Comparison of ENCODE assay signal across 8 cellular contexts in genomic region chr6:136922680-136922996, GRCh38. TPM values are rescaled to one million over a fixed set of nuclear protein-coding genes. Genes with fewer than 3 reads are reported as not detected.
DNase-seq lines count a peak whose midpoint lies in the region; ATAC-seq and TF ChIP-seq lines count a peak whose summit lies in the region.

No MANE protein-coding gene starts in this region.

- no peak overlapping the region for H2BK15ac ChIP-seq in mesendoderm (replicated peaks; ENCODE audit: low read depth)

- ATAC-seq in body of pancreas (peak; percentile 15), GM19324 (IDR thresholded peaks at IDR 0.05; ENCODE audit: low FRiP score, unreplicated experiment) (no peak)

- no peak for TF ChIP-seq POLR2A in body of pancreas (IDR thresholded peaks at IDR 0.05)

- no peak overlapping the region for H3K18ac ChIP-seq in mesendoderm (ENCODE audit: low read length)

- H3K4me2 ChIP-seq in mesendoderm (ENCODE audit: low read length): peak overlapping the region; percentile 89

- WGBS in body of pancreas, 2 donors: 2% methylated on average over 25 of the region's 29 CpGs; no CpG with 5 or more reads in 1 of the 2 donors
- WGBS in mesendoderm (ENCODE audit: extremely low coverage, insufficient coverage, low lambda C conversion rate): no CpG with 5 or more reads among the region's 29 CpGs

- no peak overlapping the region for H3K4me3 ChIP-seq in body of pancreas
- no peak overlapping the region for H3K4me3 ChIP-seq in mesendoderm (ENCODE audit: low read length)

- TF ChIP-seq CTCF in body of pancreas (IDR thresholded peaks at IDR 0.05): no peak

- H3K4ac ChIP-seq in mesendoderm (ENCODE audit: low read depth, low read length): no peak overlapping the region

- H4K5ac ChIP-seq in mesendoderm (ENCODE audit: low read length): no peak overlapping the region

- DNase-seq in stimulated activated naive CD4-positive, alpha-beta T cell treated with Interleukin-2 at 50 U/mL for 16 hours (lab: John Stamatoyannopoulos, UW): peak; percentile 6
- no peak for DNase-seq in stimulated activated naive CD4-positive, alpha-beta T cell (lab: John Stamatoyannopoulos, UW)
- DNase-seq in body of pancreas (peak in 2 of 4 donors; percentile 7 to 23), mesendoderm (no peak), NCI-H1694 treated with DMSO at 0.1 percent for 48 hours (lab: John Stamatoyannopoulos, UW) (no peak), NCI-H1105 treated with DMSO at 0.1 percent for 48 hours (lab: John Stamatoyannopoulos, UW) (no peak), NCI-H226 (no peak)

- H3K27me3 ChIP-seq in body of pancreas (peaks cover 0 to 12% of the 10 kb centered on the region in 2 donors), mesendoderm (ENCODE audit: insufficient read depth, low read length, poor library complexity) (peaks cover 12% of the 10 kb centered on the region)

- H3K23ac ChIP-seq in mesendoderm (ENCODE audit: low read length): no peak overlapping the region

- H2BK5ac ChIP-seq in mesendoderm (ENCODE audit: low read length): no peak overlapping the region

- H3K79me1 ChIP-seq in mesendoderm (ENCODE audit: low read length): no peaks in the 10 kb centered on the region

- no peaks in the 10 kb centered on the region for H3K36me3 ChIP-seq in body of pancreas (replicated peaks in 1 of 2; ENCODE audit: insufficient read depth in 1 of 2, low read depth in 2 of 2)
- no peaks in the 10 kb centered on the region for H3K36me3 ChIP-seq in mesendoderm (ENCODE audit: control insufficient read depth, insufficient read depth, low read length)

- H3K4me1 ChIP-seq in body of pancreas: peaks cover 36% of the 10 kb centered on the region
- H3K4me1 ChIP-seq in mesendoderm (ENCODE audit: control insufficient read depth, low read depth, low read length): no peaks in the 10 kb centered on the region

- no peak overlapping the region for H2AK5ac ChIP-seq in mesendoderm (ENCODE audit: low read length)

- peak overlapping the region; percentile 85 for H3K56ac ChIP-seq in mesendoderm (ENCODE audit: low read length)

- no peak overlapping the region for H4K8ac ChIP-seq in mesendoderm (ENCODE audit: low read depth, low read length)

- peak overlapping the region; percentile 15 for H3K9ac ChIP-seq in mesendoderm (ENCODE audit: low read length)

- no peaks in the 10 kb centered on the region for H3K9me3 ChIP-seq in body of pancreas

- intact Hi-C loops in body of pancreas (cut with DNase I): no loop called here

- H3K79me2 ChIP-seq in mesendoderm (ENCODE audit: control insufficient read depth, insufficient read depth, low read length): no peaks in the 10 kb centered on the region

- no peak overlapping the region for H2BK120ac ChIP-seq in mesendoderm (ENCODE audit: low read depth, low read length)

- H3K27ac ChIP-seq in body of pancreas (no peak overlapping the region), mesendoderm (ENCODE audit: low read depth, low read length) (no peak overlapping the region)

RNA-seq across cellular contexts. Expression of gene SLC35D3, which starts 0.5 kb away (rescaled TPM):
- total RNA-seq in body of pancreas: not detected
- 0.13 TPM for polyA plus RNA-seq in mesendoderm (2013, experiment 1 of 2)
- polyA plus RNA-seq in mesendoderm (2013, experiment 2 of 2): 0.11 TPM
